8 cellular contexts compared by ENCODE assay signal in the genomic region with DNA sequence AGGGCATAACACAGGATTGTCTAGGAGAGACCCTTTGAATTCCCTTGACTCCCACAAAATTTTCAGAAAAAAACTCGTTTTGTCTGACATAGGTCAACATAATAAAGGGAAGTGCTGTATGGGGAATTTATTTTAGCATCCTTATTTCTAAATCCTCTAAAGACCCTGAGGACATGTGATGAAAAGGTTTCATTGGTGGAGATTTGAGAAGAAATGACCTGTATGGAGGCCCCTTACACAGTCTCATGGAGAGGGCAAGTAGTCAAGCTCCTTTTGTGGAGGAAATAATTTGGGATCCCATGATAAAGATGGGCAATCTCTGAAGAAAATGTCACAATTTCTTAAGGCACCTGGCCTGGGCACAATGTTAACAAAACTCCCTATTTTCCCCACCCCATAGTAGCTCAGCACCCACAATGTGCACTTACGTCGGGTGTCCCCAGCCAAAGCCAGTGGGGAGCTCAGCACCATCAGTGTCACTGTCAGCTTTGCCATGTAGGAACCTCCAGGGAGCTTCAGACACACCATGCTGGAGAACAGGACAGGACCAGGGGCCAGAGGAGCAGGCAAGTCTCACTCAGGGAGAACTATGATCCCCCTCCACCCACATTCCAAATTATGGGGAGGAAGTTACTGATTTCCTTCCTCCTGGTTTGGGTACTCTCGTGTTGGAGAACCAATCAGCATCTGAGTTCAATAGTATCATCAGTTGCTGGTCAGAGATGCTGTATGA. TPM values are rescaled to one million over a fixed set of nuclear protein-coding genes. Genes with fewer than 3 reads are reported as not detected.
A peak's percentile ranks its signal among the peaks of the same experiment; 100 is the strongest.
DNase-seq lines count a peak whose midpoint lies in the region; ATAC-seq and TF ChIP-seq lines count a peak whose summit lies in the region.

A gene (minus strand): TSS at position 591 of the 733 bp plus-strand sequence. CDS start 63 bp downstream, at position 528.

- H3K36me3 Mint-ChIP-seq in memory B cell = peaks cover 19% of the 10 kb centered on the region

- H3K4me3 Mint-ChIP-seq in memory B cell = peak within 1 kb of the TSS; percentile 90

- peak within 1 kb of the TSS; percentile 99 for H3K27ac Mint-ChIP-seq in memory B cell

- ATAC-seq in HG02678 (IDR thresholded peaks at IDR 0.05; ENCODE audit: unreplicated experiment) (peak; percentile 74), memory B cell (ENCODE audit: low read depth) (peak; percentile 79), HG03469 (IDR thresholded peaks at IDR 0.05; ENCODE audit: unreplicated experiment) (no peak), GM21717 (IDR thresholded peaks at IDR 0.05; ENCODE audit: unreplicated experiment) (no peak)

- H3K4me1 Mint-ChIP-seq in memory B cell = peaks cover 32% of the 10 kb centered on the region

- POLR2A ChIA-PET in GM10248 (lab: Yijun Ruan, JAX) = no interaction called here

- TF ChIP-seq CTCF in GM10248 (IDR thresholded peaks at IDR 0.05; ENCODE audit: control extremely low read depth, extremely low read depth, low read depth, missing control alignments) = no peak

- no peaks in the 10 kb centered on the region for H3K9me3 Mint-ChIP-seq in memory B cell

- DNase-seq in GM10248 (ENCODE audit: extremely low spot score) (peak; percentile 15), memory B cell (ENCODE audit: low spot score in 2 of 2) (peak; percentile 70 to 76), H4 (ENCODE audit: low spot score) (no peak), NCI-H1105 treated with DMSO at 0.1 percent for 48 hours (lab: John Stamatoyannopoulos, UW) (no peak)
- DNase-seq in activated CD8-positive, alpha-beta memory T cell treated with anti-CD3 and anti-CD28 coated beads, Interleukin-2, amount 50 U/mL, for 48 hours = peak; percentile 52

- CTCF ChIA-PET in GM10248 (lab: Yijun Ruan, JAX) = no interaction called here

- no peaks in the 10 kb centered on the region for H3K27me3 Mint-ChIP-seq in memory B cell

RNA-seq across cellular contexts. Expression of the gene that starts here (rescaled TPM):
- total RNA-seq in H4 (2014; rRNA removed; shearing (Covaris generic)) = not detected in 2 replicates

Comparison
In these comparisons a context has a peak if more than half of its experiments do, and no peak if none do; other contexts are left out.
1. DNase-seq: peak in GM10248 (single experiment), activated CD8-positive, alpha-beta memory T cell treated with anti-CD3 and anti-CD28 coated beads, Interleukin-2, amount 50 U/mL, for 48 hours (single experiment) and memory B cell (2 of 2); none in H4 (single experiment) and NCI-H1105 treated with DMSO at 0.1 percent for 48 hours (single experiment).
2. ATAC-seq: peak in HG02678 (single experiment) and memory B cell (single experiment); none in HG03469 (single experiment) and GM21717 (single experiment).